Comparison of ENCODE assay signal across 10 cellular contexts in the genomic region with DNA sequence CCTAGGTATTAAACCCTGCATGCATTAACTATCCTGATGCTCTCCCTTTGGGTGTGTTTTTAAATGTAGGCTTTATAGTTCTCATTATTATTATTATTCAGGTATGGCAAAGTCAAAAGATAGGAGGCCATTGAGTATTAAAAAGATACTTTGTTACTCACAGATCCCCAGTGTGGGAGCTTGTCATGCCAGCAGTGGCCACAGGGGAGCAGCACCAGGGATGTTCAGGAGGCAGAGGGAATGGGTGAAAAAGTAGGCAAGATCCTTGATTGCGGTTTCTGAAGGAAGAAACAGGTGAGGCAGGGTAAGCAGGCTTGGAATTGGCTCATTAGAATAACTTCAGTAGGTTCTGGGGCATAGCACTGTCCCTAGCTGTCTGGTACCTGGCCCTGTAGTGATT.
DNase-seq lines count a peak whose midpoint lies in the region; ATAC-seq and TF ChIP-seq lines count a peak whose summit lies in the region.
"Had no signal": no experiment of that assay in that cellular context is flagged by ENCODE, and none has a peak within 500 bp of the region (broad histone marks: within the 10 kb centered on the region; RNA-seq: fewer than 3 reads in every experiment).

No MANE protein-coding gene starts in this region.

- H3K36me3 Mint-ChIP-seq in naive thymus-derived CD4-positive, alpha-beta T cell: peaks cover 0 to 9% (median 0%) of the 10 kb centered on the region in 5 donors

- peaks cover 53% of the 10 kb centered on the region for H3K27me3 ChIP-seq in PC-3 (ENCODE audit: low read length)
- H3K27me3 ChIP-seq in naive thymus-derived CD4-positive, alpha-beta T cell (ENCODE audit: control insufficient read depth in 2 of 2, insufficient read depth in 2 of 2, low read length in 2 of 2): no peaks in the 10 kb centered on the region

- H3K4me1 ChIP-seq in PC-3 (ENCODE audit: insufficient read depth, low read length): no peaks in the 10 kb centered on the region
- no peaks in the 10 kb centered on the region for H3K4me1 ChIP-seq in naive thymus-derived CD4-positive, alpha-beta T cell (ENCODE audit: control insufficient read depth in 2 of 2, insufficient read depth in 2 of 2, low read length in 2 of 2)

- POLR2A ChIA-PET in AG04449 (lab: Yijun Ruan, JAX): no interaction called here
- POLR2A ChIA-PET in PC-3 (lab: Charles Lee; ENCODE audit: unreplicated experiment): no interaction called here
- POLR2A ChIA-PET in naive thymus-derived CD4-positive, alpha-beta T cell (lab: Charles Lee): no interaction called here

- peaks cover 0 to 25% (median 3%) of the 10 kb centered on the region in 11 donors for H3K9me3 Mint-ChIP-seq in naive thymus-derived CD4-positive, alpha-beta T cell

- ATAC-seq in PC-3 (no peak), GM18498 (IDR thresholded peaks at IDR 0.05; ENCODE audit: unreplicated experiment) (no peak)
- ATAC-seq in naive thymus-derived CD4-positive, alpha-beta T cell: no peak
- ATAC-seq: sciatic nerve had no signal

- peaks cover 7 to 58% (median 44%) of the 10 kb centered on the region in 5 donors for H3K27me3 Mint-ChIP-seq in naive thymus-derived CD4-positive, alpha-beta T cell

- no peak overlapping the region for H3K4me2 ChIP-seq in PC-3 (ENCODE audit: low read length)

- no peaks in the 10 kb centered on the region for H3F3A ChIP-seq in PC-3 (ENCODE audit: low read length, unreplicated experiment)

- H3K9me3 ChIP-seq in PC-3 (ENCODE audit: low read length): no peaks in the 10 kb centered on the region
- no peaks in the 10 kb centered on the region for H3K9me3 ChIP-seq in naive thymus-derived CD4-positive, alpha-beta T cell (ENCODE audit: control insufficient read depth in 2 of 3, low read length in 3 of 3)

- H3K4me3 ChIP-seq in AG04449 (ENCODE audit: low read depth, low read length): no peak overlapping the region
- no peak overlapping the region for H3K4me3 ChIP-seq in PC-3 (ENCODE audit: low read length)
- H3K4me3 ChIP-seq in fibroblast of villous mesenchyme (ENCODE audit: low read depth, low read length): no peak overlapping the region
- H3K4me3 ChIP-seq in naive thymus-derived CD4-positive, alpha-beta T cell (ENCODE audit: low read length): no peak overlapping the region

- H2AFZ ChIP-seq in PC-3 (ENCODE audit: low read length): no peak overlapping the region

- no peak for DNase-seq in AG04449 (ENCODE audit: low read depth, low spot score)
- no peak for DNase-seq in GM10266 (ENCODE audit: extremely low spot score)
- DNase-seq in PC-3: peak; percentile 36
- peak; percentile 4 for DNase-seq in fibroblast of villous mesenchyme (ENCODE audit: low read depth)
- DNase-seq in naive thymus-derived CD4-positive, alpha-beta T cell: no peak
- DNase-seq in NCI-H2196 (lab: John Stamatoyannopoulos, UW; ENCODE audit: unreplicated experiment): no peak
- DNase-seq in NCI-H2171 treated with DMSO at 0.1 percent for 48 hours (lab: John Stamatoyannopoulos, UW): no peak
- DNase-seq: activated B cell treated with CpG ODN at 0.5 μM for 24 hours had no signal

- no peaks in the 10 kb centered on the region for H3K36me3 ChIP-seq in PC-3 (ENCODE audit: low read depth, low read length)
- no peaks in the 10 kb centered on the region for H3K36me3 ChIP-seq in naive thymus-derived CD4-positive, alpha-beta T cell (ENCODE audit: control insufficient read depth in 2 of 3, insufficient read depth in 3 of 3, low read length in 3 of 3)

- H3K9ac ChIP-seq in PC-3 (ENCODE audit: low read length): no peak overlapping the region

- intact Hi-C loops in PC-3 (cut with micrococcal nuclease): no loop called here
- intact Hi-C loops in naive thymus-derived CD4-positive, alpha-beta T cell (cut with micrococcal nuclease): no loop called here

- no peaks in the 10 kb centered on the region for H3K79me2 ChIP-seq in PC-3 (ENCODE audit: low read length)

- no peaks in the 10 kb centered on the region for H3K9me2 ChIP-seq in PC-3 (replicated peaks; ENCODE audit: low read length)

- no peak overlapping the region for H3K27ac Mint-ChIP-seq in naive thymus-derived CD4-positive, alpha-beta T cell
- H3K27ac Mint-ChIP-seq: activated B cell treated with CpG ODN at 0.5 μM for 24 hours had no signal

- BruUV-seq in PC-3 (replicated peaks; lab: Mats Ljungman, UMichigan): no TSS peak

- TF ChIP-seq CTCF in AG04449 (IDR thresholded peaks at IDR 0.05; ENCODE audit: insufficient read depth, low read length, missing control alignments) (peak; percentile 38), GM10266 (IDR thresholded peaks at IDR 0.05; ENCODE audit: control insufficient read depth, insufficient read depth, low read depth, missing control alignments) (peak; percentile 23), PC-3 (conservative IDR thresholded peaks at IDR 0.05; ENCODE audit: low read depth, low read length) (peak; percentile 58), fibroblast of villous mesenchyme (IDR thresholded peaks at IDR 0.05; ENCODE audit: insufficient read depth, low read depth, low read length) (peak; percentile 56)

- no peak overlapping the region for H3K4me3 Mint-ChIP-seq in naive thymus-derived CD4-positive, alpha-beta T cell
- H3K4me3 Mint-ChIP-seq: activated B cell treated with CpG ODN at 0.5 μM for 24 hours had no signal

- H3K27ac ChIP-seq in PC-3 (ENCODE audit: low read length): no peak overlapping the region
- H3K27ac ChIP-seq in naive thymus-derived CD4-positive, alpha-beta T cell (ENCODE audit: low read depth, low read length): no peak overlapping the region

- no peaks in the 10 kb centered on the region for H4K20me1 ChIP-seq in PC-3 (ENCODE audit: low read length)

- H3K4me1 Mint-ChIP-seq in naive thymus-derived CD4-positive, alpha-beta T cell: no peaks in the 10 kb centered on the region
- H3K4me1 Mint-ChIP-seq: activated B cell treated with CpG ODN at 0.5 μM for 24 hours had no signal

- CTCF ChIA-PET in AG04449 (lab: Yijun Ruan, JAX): interaction anchor here (1.0 kb wide), 1 partner anchor 10 kb away, joined by 3 read pairs; no protein-coding TSS in a partner anchor
- CTCF ChIA-PET in PC-3 (lab: Charles Lee): interaction anchor here (0.5 kb wide), 1 partner anchor 52 kb away, joined by 3 read pairs; no protein-coding TSS in a partner anchor
- CTCF ChIA-PET in naive thymus-derived CD4-positive, alpha-beta T cell (lab: Charles Lee): interaction anchor here (0.6 kb wide), 1 partner anchor 1263 kb away, joined by 3 read pairs; no protein-coding TSS in a partner anchor

Comparison
In these comparisons a context has a peak if more than half of its experiments do, and no peak if none do; other contexts are left out.
1. DNase-seq: peak in PC-3 (single experiment) and fibroblast of villous mesenchyme (single experiment); none in AG04449 (single experiment), GM10266 (single experiment), naive thymus-derived CD4-positive, alpha-beta T cell (0 of 9), NCI-H2196 (single experiment) and NCI-H2171 treated with DMSO at 0.1 percent for 48 hours (single experiment).
2. Peak in every context shown above with its lines, with median percentiles within 50 percentile points of each other: CTCF ChIP-seq.